In genomic region chr1:160376525-160377131, GRCh38 we compare ENCODE assay signal across 8 cellular contexts. TPM values are rescaled to one million over a fixed set of nuclear protein-coding genes. Genes with fewer than 3 reads are reported as not detected.
DNase-seq lines count a peak whose midpoint lies in the region; ATAC-seq and TF ChIP-seq lines count a peak whose summit lies in the region.

No MANE protein-coding gene starts in this region.

- no peak overlapping the region for H3K27ac ChIP-seq in neutrophil

- TF ChIP-seq CTCF in neutrophil (IDR thresholded peaks at IDR 0.05) = peak; percentile 36

- peaks cover 3% of the 10 kb centered on the region for H3K27me3 Mint-ChIP-seq in activated T-cell treated with anti-CD3 and anti-CD28 coated beads, Interleukin-2, amount 50 U/mL, for 24 hours
- H3K27me3 Mint-ChIP-seq in activated T-cell treated with anti-CD3 and anti-CD28 coated beads, Interleukin-2, amount 50 U/mL, for 72 hours (ENCODE audit: low read depth) = no peaks in the 10 kb centered on the region

- H3K4me1 Mint-ChIP-seq in activated T-cell treated with anti-CD3 and anti-CD28 coated beads, Interleukin-2, amount 50 U/mL, for 24 hours (ENCODE audit: low read depth) = peaks cover 15% of the 10 kb centered on the region
- H3K4me1 Mint-ChIP-seq in activated T-cell treated with anti-CD3 and anti-CD28 coated beads, Interleukin-2, amount 50 U/mL, for 72 hours (ENCODE audit: low read depth) = peaks cover 11% of the 10 kb centered on the region

- no peaks in the 10 kb centered on the region for H3K36me3 Mint-ChIP-seq in activated T-cell treated with anti-CD3 and anti-CD28 coated beads, Interleukin-2, amount 50 U/mL, for 24 hours (ENCODE audit: low read depth)
- H3K36me3 Mint-ChIP-seq in activated T-cell treated with anti-CD3 and anti-CD28 coated beads, Interleukin-2, amount 50 U/mL, for 72 hours (ENCODE audit: insufficient read depth in 2 of 2) = no peaks in the 10 kb centered on the region

- no peak overlapping the region for H3K4me3 Mint-ChIP-seq in activated T-cell treated with anti-CD3 and anti-CD28 coated beads, Interleukin-2, amount 50 U/mL, for 24 hours
- peak overlapping the region; percentile 19 to 39 for H3K4me3 Mint-ChIP-seq in activated T-cell treated with anti-CD3 and anti-CD28 coated beads, Interleukin-2, amount 50 U/mL, for 72 hours

- no peaks in the 10 kb centered on the region for H3K36me3 ChIP-seq in neutrophil

- no peaks in the 10 kb centered on the region for H3K9me3 Mint-ChIP-seq in activated T-cell treated with anti-CD3 and anti-CD28 coated beads, Interleukin-2, amount 50 U/mL, for 24 hours
- no peaks in the 10 kb centered on the region for H3K9me3 Mint-ChIP-seq in activated T-cell treated with anti-CD3 and anti-CD28 coated beads, Interleukin-2, amount 50 U/mL, for 72 hours

- peaks cover 14 to 19% of the 10 kb centered on the region in 2 experiments for H3K4me1 ChIP-seq in neutrophil (ENCODE audit: control insufficient read depth in 1 of 2, insufficient read depth in 1 of 2, low read depth in 1 of 2, low read length in 1 of 2)

- DNase-seq in activated T-cell treated with anti-CD3 and anti-CD28 coated beads, Interleukin-2, amount 50 U/mL, for 48 hours = peak; percentile 20 to 40
- no peak for DNase-seq in activated T-cell treated with anti-CD3 and anti-CD28 coated beads, Interleukin-2, amount 50 U/mL, for 24 hours
- DNase-seq in NCI-H345 treated with DMSO at 0.1 percent for 48 hours (lab: John Stamatoyannopoulos, UW; ENCODE audit: unreplicated experiment) = peak; percentile 73
- DNase-seq in activated T-cell treated with anti-CD3 and anti-CD28 coated beads, Interleukin-2, amount 50 U/mL, for 72 hours = peak; percentile 33 to 44
- DNase-seq in globus pallidus (ENCODE audit: low spot score) = peak; percentile 86
- no peak for DNase-seq in NCI-H226

- no peaks in the 10 kb centered on the region for H3K9me3 ChIP-seq in neutrophil

- ATAC-seq in HG03066 (IDR thresholded peaks at IDR 0.05; ENCODE audit: low read depth, unreplicated experiment) = peak; percentile 66
- ATAC-seq in activated T-cell treated with anti-CD3 and anti-CD28 coated beads, Interleukin-2, amount 50 U/mL, for 72 hours (replicated peaks in 1 of 2) = peak; percentile 78 to 79

- peaks cover 17% of the 10 kb centered on the region for H3K27me3 ChIP-seq in neutrophil

- H3K4me3 ChIP-seq in neutrophil (ENCODE audit: low read depth in 1 of 2, low read length in 1 of 2) = no peak overlapping the region

- no peak overlapping the region for H3K27ac Mint-ChIP-seq in activated T-cell treated with anti-CD3 and anti-CD28 coated beads, Interleukin-2, amount 50 U/mL, for 24 hours
- H3K27ac Mint-ChIP-seq in activated T-cell treated with anti-CD3 and anti-CD28 coated beads, Interleukin-2, amount 50 U/mL, for 72 hours = peak overlapping the region; percentile 44

RNA-seq across cellular contexts. Expression of gene NHLH1, which starts 9.8 kb away (rescaled TPM):
- under 1 TPM; 0.32 to 0.60 TPM for total RNA-seq in activated T-cell treated with anti-CD3 and anti-CD28 coated beads, Interleukin-2, amount 50 U/mL, for 72 hours

RNA-seq across cellular contexts. Expression of gene VANGL2, which starts 23.7 kb away (rescaled TPM):
- total RNA-seq in activated T-cell treated with anti-CD3 and anti-CD28 coated beads, Interleukin-2, amount 50 U/mL, for 72 hours = under 1 TPM; 0.28 to 0.55 TPM

RNA-seq across cellular contexts. Expression of gene NCSTN, which starts 33.4 kb away (rescaled TPM):
- 10 to 100 TPM; 65.2 to 66.3 TPM for total RNA-seq in activated T-cell treated with anti-CD3 and anti-CD28 coated beads, Interleukin-2, amount 50 U/mL, for 72 hours

RNA-seq across cellular contexts. Expression of gene COPA, which starts 33.6 kb away (rescaled TPM):
- 100 to 1,000 TPM; 198 to 201 TPM for total RNA-seq in activated T-cell treated with anti-CD3 and anti-CD28 coated beads, Interleukin-2, amount 50 U/mL, for 72 hours

Comparison
In these comparisons a context has a peak if more than half of its experiments do, and no peak if none do; other contexts are left out.
1. DNase-seq: peak in activated T-cell treated with anti-CD3 and anti-CD28 coated beads, Interleukin-2, amount 50 U/mL, for 48 hours (2 of 2), NCI-H345 treated with DMSO at 0.1 percent for 48 hours (single experiment), activated T-cell treated with anti-CD3 and anti-CD28 coated beads, Interleukin-2, amount 50 U/mL, for 72 hours (2 of 2) and globus pallidus (single experiment); none in activated T-cell treated with anti-CD3 and anti-CD28 coated beads, Interleukin-2, amount 50 U/mL, for 24 hours (single experiment) and NCI-H226 (single experiment).